ENCODE assay signal across 8 cellular contexts in genomic region chr5:54518146-54519082, GRCh38. TPM values are rescaled to one million over a fixed set of nuclear protein-coding genes. Genes with fewer than 3 reads are reported as not detected.
A peak's percentile ranks its signal among the peaks of the same experiment; 100 is the strongest.
DNase-seq lines count a peak whose midpoint lies in the region; ATAC-seq and TF ChIP-seq lines count a peak whose summit lies in the region.

No MANE protein-coding gene starts in this region.

- no peak overlapping the region for H3K27ac Mint-ChIP-seq in HFFc6
- H3K27ac Mint-ChIP-seq in naive thymus-derived CD8-positive, alpha-beta T cell: peak overlapping the region in 3 of 10 donors; percentile 38 to 92 (median 43)

- DNase-seq in GM10266 (ENCODE audit: extremely low spot score) (peak; percentile 70), HFFc6 (no peak), NCI-H69 (lab: John Stamatoyannopoulos, UW) (peak; percentile 61), activated T-cell treated with anti-CD3 and anti-CD28 coated beads for 4 hours (peak; percentile 38), RKO (ENCODE audit: low spot score) (no peak)
- DNase-seq in naive thymus-derived CD8-positive, alpha-beta T cell: peak in 9 of 10 donors; percentile 30 to 71 (median 55)

- peaks cover 0 to 3% of the 10 kb centered on the region in 2 donors for H3K36me3 ChIP-seq in stomach smooth muscle (ENCODE audit: control insufficient read depth in 2 of 2, insufficient read depth in 2 of 2, low read length in 2 of 2)

- peak overlapping the region; percentile 72 to 79 for H3K9ac ChIP-seq in stomach smooth muscle (ENCODE audit: low read length in 2 of 2)

- H3K9me3 Mint-ChIP-seq in HFFc6: peaks cover 9% of the 10 kb centered on the region
- no peaks in the 10 kb centered on the region for H3K9me3 Mint-ChIP-seq in naive thymus-derived CD8-positive, alpha-beta T cell

- H3K36me3 Mint-ChIP-seq in HFFc6 (ENCODE audit: low read depth): peaks cover 36% of the 10 kb centered on the region
- H3K36me3 Mint-ChIP-seq in naive thymus-derived CD8-positive, alpha-beta T cell: peaks cover 0 to 9% (median 2%) of the 10 kb centered on the region in 3 donors

- H3K27ac ChIP-seq in stomach smooth muscle (ENCODE audit: low read length): peak overlapping the region; percentile 76

- H3K27me3 ChIP-seq in stomach smooth muscle (ENCODE audit: control insufficient read depth in 1 of 2, insufficient read depth in 2 of 2, low read length in 2 of 2): no peaks in the 10 kb centered on the region

- peak overlapping the region; percentile 62 to 83 for H3K4me3 ChIP-seq in stomach smooth muscle (ENCODE audit: low read length in 2 of 2)

- no peak for TF ChIP-seq CTCF in GM10266 (IDR thresholded peaks at IDR 0.05; ENCODE audit: control insufficient read depth, insufficient read depth, low read depth, missing control alignments)
- no peak for TF ChIP-seq CTCF in HFFc6 (IDR thresholded peaks at IDR 0.05)

- no peaks in the 10 kb centered on the region for H3K9me3 ChIP-seq in stomach smooth muscle (ENCODE audit: control insufficient read depth in 2 of 2, low read length in 2 of 2)

- peak; percentile 66 for ATAC-seq in esophagus mucosa
- peak; percentile 61 to 66 for ATAC-seq in naive thymus-derived CD8-positive, alpha-beta T cell

- H3K4me3 Mint-ChIP-seq in HFFc6: peak overlapping the region; percentile 94
- H3K4me3 Mint-ChIP-seq in naive thymus-derived CD8-positive, alpha-beta T cell: peak overlapping the region; percentile 80 to 95 (median 93)

- H3K4me1 Mint-ChIP-seq in HFFc6 (ENCODE audit: low read depth): peaks cover 65% of the 10 kb centered on the region
- H3K4me1 Mint-ChIP-seq in naive thymus-derived CD8-positive, alpha-beta T cell: peaks cover 7 to 53% (median 18%) of the 10 kb centered on the region in 4 donors

- H3K27me3 Mint-ChIP-seq in HFFc6 (ENCODE audit: insufficient read depth): no peaks in the 10 kb centered on the region; the same call in 1 of the 2 replicates
- no peaks in the 10 kb centered on the region for H3K27me3 Mint-ChIP-seq in naive thymus-derived CD8-positive, alpha-beta T cell

- POLR2A ChIA-PET in naive thymus-derived CD8-positive, alpha-beta T cell (lab: Charles Lee): interaction anchor here (0.6 to 3.7 kb wide), 15 partner anchors 12 to 348 kb away, joined by 3 to 50 read pairs (median 4); no protein-coding TSS in a partner anchor

- peaks cover 31% of the 10 kb centered on the region for H3K4me1 ChIP-seq in stomach smooth muscle (ENCODE audit: control insufficient read depth, insufficient read depth, low read length)

RNA-seq across cellular contexts. Expression of gene SNX18, which starts 0.9 kb away (rescaled TPM):
- 10 to 100 TPM; 32.8 to 47.3 (median 39.7) TPM for total RNA-seq in HFFc6 (2021; fragmentation: NEBNext Ultra II Directional; extraction: Animal tissue kit (Norgen Biotek cat#: 25700))
- total RNA-seq in esophagus mucosa: 16.2 TPM
- total RNA-seq in naive thymus-derived CD8-positive, alpha-beta T cell: 10 to 100 TPM; 33.4 to 33.9 TPM
- 1 to 10 TPM; 2.6 to 3.3 (median 3.2) TPM for polyA plus RNA-seq in naive thymus-derived CD8-positive, alpha-beta T cell

Comparison
In these comparisons a context has a peak if more than half of its experiments do, and no peak if none do; other contexts are left out.
1. DNase-seq: peak in GM10266 (single experiment), NCI-H69 (single experiment), activated T-cell treated with anti-CD3 and anti-CD28 coated beads for 4 hours (single experiment) and naive thymus-derived CD8-positive, alpha-beta T cell (9 of 10); none in HFFc6 (single experiment) and RKO (single experiment).